In genomic region chr2:1942146-1942545, GRCh38 we compare ENCODE assay signal across 3 cellular contexts.
"Had no signal": no experiment of that assay in that cellular context is flagged by ENCODE, and none has a peak within 500 bp of the region (broad histone marks: within the 10 kb centered on the region; RNA-seq: fewer than 3 reads in every experiment).

No MANE protein-coding gene starts in this region.

- ATAC-seq: GM12878 had no signal

- DNase-seq: GDM1, GF-D8 had no signal

- H3K4me3 ChIP-seq: GM12878 had no signal
